ENCODE assay signal across 1 cellular context in the genomic region with DNA sequence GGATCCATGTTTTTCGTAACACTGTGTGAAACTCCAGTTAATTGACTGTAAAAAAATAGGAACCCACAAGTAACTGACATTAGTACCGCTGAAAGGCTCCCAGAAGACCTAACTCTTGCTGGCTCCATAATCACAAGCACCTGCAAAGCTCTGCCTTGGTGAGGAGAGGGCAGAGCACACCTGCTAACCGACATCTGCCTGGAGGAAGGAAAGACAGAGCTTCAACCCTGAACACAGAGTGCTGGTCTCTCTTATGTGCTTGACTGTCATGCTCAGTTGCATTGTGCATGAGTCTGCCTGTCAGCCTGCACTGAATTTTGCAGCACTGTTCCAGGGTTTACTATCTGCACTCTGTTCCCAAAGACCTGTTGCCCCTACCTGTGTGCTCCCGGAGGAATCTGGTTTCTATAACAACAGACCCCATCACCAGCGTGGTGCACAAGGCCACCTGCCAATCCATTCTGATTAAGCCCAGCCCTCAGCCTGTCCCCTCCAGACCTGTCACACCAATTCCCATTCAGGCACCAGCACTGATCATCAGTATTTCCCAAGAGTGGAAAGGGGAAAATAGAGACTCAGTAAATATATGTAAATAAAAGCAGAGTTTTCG.
TF ChIP-seq lines count a peak whose summit lies in the region.

No MANE protein-coding gene starts in this region.

TF ChIP-seq in WTC11, 78 proteins besides CTCF, POLR2A, EP300 and RAD21 (continued from another document):
- TF ChIP-seq, protein P1, sequence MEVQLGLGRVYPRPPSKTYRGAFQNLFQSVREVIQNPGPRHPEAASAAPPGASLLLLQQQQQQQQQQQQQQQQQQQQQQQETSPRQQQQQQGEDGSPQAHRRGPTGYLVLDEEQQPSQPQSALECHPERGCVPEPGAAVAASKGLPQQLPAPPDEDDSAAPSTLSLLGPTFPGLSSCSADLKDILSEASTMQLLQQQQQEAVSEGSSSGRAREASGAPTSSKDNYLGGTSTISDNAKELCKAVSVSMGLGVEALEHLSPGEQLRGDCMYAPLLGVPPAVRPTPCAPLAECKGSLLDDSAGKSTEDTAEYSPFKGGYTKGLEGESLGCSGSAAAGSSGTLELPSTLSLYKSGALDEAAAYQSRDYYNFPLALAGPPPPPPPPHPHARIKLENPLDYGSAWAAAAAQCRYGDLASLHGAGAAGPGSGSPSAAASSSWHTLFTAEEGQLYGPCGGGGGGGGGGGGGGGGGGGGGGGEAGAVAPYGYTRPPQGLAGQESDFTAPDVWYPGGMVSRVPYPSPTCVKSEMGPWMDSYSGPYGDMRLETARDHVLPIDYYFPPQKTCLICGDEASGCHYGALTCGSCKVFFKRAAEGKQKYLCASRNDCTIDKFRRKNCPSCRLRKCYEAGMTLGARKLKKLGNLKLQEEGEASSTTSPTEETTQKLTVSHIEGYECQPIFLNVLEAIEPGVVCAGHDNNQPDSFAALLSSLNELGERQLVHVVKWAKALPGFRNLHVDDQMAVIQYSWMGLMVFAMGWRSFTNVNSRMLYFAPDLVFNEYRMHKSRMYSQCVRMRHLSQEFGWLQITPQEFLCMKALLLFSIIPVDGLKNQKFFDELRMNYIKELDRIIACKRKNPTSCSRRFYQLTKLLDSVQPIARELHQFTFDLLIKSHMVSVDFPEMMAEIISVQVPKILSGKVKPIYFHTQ (CRISPR knock-in tag; IDR thresholded peaks at IDR 0.05), result no peak
- TF ChIP-seq, protein P2, sequence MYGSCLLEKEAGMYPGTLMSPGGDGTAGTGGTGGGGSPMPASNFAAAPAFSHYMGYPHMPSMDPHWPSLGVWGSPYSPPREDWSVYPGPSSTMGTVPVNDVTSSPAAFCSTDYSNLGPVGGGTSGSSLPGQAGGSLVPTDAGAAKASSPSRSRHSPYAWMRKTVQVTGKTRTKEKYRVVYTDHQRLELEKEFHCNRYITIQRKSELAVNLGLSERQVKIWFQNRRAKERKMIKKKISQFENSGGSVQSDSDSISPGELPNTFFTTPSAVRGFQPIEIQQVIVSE (CRISPR knock-in tag; IDR thresholded peaks at IDR 0.05; ENCODE audit: borderline replicate concordance), result no peak
- TF ChIP-seq CREM (CRISPR knock-in tag; IDR thresholded peaks at IDR 0.05) (no peak), IRF2 (CRISPR knock-in tag; IDR thresholded peaks at IDR 0.05; ENCODE audit: borderline replicate concordance, low read depth) (no peak)
- TF ChIP-seq, protein P3, sequence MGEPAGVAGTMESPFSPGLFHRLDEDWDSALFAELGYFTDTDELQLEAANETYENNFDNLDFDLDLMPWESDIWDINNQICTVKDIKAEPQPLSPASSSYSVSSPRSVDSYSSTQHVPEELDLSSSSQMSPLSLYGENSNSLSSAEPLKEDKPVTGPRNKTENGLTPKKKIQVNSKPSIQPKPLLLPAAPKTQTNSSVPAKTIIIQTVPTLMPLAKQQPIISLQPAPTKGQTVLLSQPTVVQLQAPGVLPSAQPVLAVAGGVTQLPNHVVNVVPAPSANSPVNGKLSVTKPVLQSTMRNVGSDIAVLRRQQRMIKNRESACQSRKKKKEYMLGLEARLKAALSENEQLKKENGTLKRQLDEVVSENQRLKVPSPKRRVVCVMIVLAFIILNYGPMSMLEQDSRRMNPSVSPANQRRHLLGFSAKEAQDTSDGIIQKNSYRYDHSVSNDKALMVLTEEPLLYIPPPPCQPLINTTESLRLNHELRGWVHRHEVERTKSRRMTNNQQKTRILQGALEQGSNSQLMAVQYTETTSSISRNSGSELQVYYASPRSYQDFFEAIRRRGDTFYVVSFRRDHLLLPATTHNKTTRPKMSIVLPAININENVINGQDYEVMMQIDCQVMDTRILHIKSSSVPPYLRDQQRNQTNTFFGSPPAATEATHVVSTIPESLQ (CRISPR knock-in tag; IDR thresholded peaks at IDR 0.05), result no peak
